In genomic region chr10:76830218-76830617, GRCh38 we compare ENCODE assay signal across 8 cellular contexts.
"Had no signal": no experiment of that assay in that cellular context is flagged by ENCODE, and none has a peak within 500 bp of the region (broad histone marks: within the 10 kb centered on the region; RNA-seq: fewer than 3 reads in every experiment).

No MANE protein-coding gene starts in this region.

- ATAC-seq: GM23338, HepG2, K562 had no signal

- DNase-seq: H9, HCEC 1CT, IMR-90, KG1 had no signal

- H2AFZ ChIP-seq: GM23338 had no signal

- H3K27ac ChIP-seq: HL-60 had no signal

- H3K4me3 ChIP-seq: GM23338, K562 had no signal

- H3K4me2 ChIP-seq: GM23338 had no signal
